In the genomic region with DNA sequence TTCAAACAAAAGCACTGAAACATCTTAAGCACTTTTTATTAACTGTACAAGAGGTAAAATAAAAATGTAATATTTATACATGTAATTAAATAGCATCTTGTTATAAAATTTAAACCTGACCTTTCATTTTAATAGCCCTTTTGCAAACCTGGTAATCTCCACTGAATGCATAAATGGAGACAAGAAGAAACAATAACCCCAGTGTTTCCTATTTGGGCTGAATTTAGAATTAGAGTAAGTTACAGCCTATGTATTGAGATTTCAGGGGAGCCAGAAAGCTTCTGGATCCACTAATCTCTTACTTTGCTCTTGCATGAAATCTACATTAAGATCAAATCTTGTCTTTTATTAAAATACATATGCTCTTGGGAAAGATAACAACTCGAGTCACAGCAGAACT, we compare ENCODE assay signal across 15 cellular contexts.
A peak's percentile ranks its signal among the peaks of the same experiment; 100 is the strongest.
DNase-seq lines count a peak whose midpoint lies in the region; ATAC-seq, FAIRE-seq and TF ChIP-seq lines count a peak whose summit lies in the region.
"Had no signal": no experiment of that assay in that cellular context is flagged by ENCODE, and none has a peak within 500 bp of the region (broad histone marks: within the 10 kb centered on the region; RNA-seq: fewer than 3 reads in every experiment).

No MANE protein-coding gene starts in this region.

- no peaks in the 10 kb centered on the region for H4K20me1 ChIP-seq in IMR-90 (ENCODE audit: insufficient read depth, low read length)

- H3K4me1 Mint-ChIP-seq in chondrocyte (ENCODE audit: low read depth) (peaks cover 12% of the 10 kb centered on the region), nephron (peaks cover 7% of the 10 kb centered on the region)

- no peak for TF ChIP-seq EP300 in A549 (IDR thresholded peaks at IDR 0.05)

- H3K27ac Mint-ChIP-seq in chondrocyte (ENCODE audit: unreplicated experiment) (peak overlapping the region; percentile 46), nephron (peak overlapping the region; percentile 47 to 70 (median 56))

- TF ChIP-seq POLR2A in A549 (IDR thresholded peaks at IDR 0.05; ENCODE audit: low read length): no peak
- TF ChIP-seq POLR2A in IMR-90 (IDR thresholded peaks at IDR 0.05; ENCODE audit: low read depth, low read length): no peak
- no peak for TF ChIP-seq POLR2A in Peyer's patch (IDR thresholded peaks at IDR 0.05)

- H3K27ac ChIP-seq in A549 (peak overlapping the region; percentile 76), IMR-90 (ENCODE audit: insufficient read depth, low read length) (no peak overlapping the region), Peyer's patch (no peak overlapping the region)

- H3K27me3 Mint-ChIP-seq in chondrocyte (ENCODE audit: low read depth): no peaks in the 10 kb centered on the region
- no peaks in the 10 kb centered on the region for H3K27me3 Mint-ChIP-seq in nephron (ENCODE audit: low read depth)

- H3K4me3 ChIP-seq in A549: no peak overlapping the region
- no peak overlapping the region for H3K4me3 ChIP-seq in IMR-90 (ENCODE audit: insufficient read depth, low read depth, low read length)
- no peak overlapping the region for H3K4me3 ChIP-seq in Peyer's patch

- H3K4me1 ChIP-seq in A549 (peaks cover 12% of the 10 kb centered on the region; the same call in 2 of the 3 replicates), IMR-90 (ENCODE audit: control insufficient read depth, insufficient read depth, low read length) (peaks cover 2% of the 10 kb centered on the region; the same call in 1 of the 2 replicates), Peyer's patch (no peaks in the 10 kb centered on the region)

- no peak for TF ChIP-seq RAD21 in A549 (conservative IDR thresholded peaks at IDR 0.05 in 1 of 2, IDR thresholded peaks at IDR 0.05 in 1 of 2)
- no peak for TF ChIP-seq RAD21 in IMR-90 (IDR thresholded peaks at IDR 0.05; ENCODE audit: low read length)

- H2AFZ ChIP-seq in IMR-90 (replicated peaks; ENCODE audit: low read length, poor library complexity): no peak overlapping the region

- H3K9me3 Mint-ChIP-seq in chondrocyte (ENCODE audit: low read depth): no peaks in the 10 kb centered on the region
- H3K9me3 Mint-ChIP-seq in nephron: no peaks in the 10 kb centered on the region

- H3K4ac ChIP-seq in IMR-90 (ENCODE audit: low read depth, low read length): no peak overlapping the region

- CTCF ChIA-PET in A549 (lab: Yijun Ruan, JAX) (no interaction called here), IMR-90 (lab: Yijun Ruan, JAX) (no interaction called here)

- no peaks in the 10 kb centered on the region for H3K9me1 ChIP-seq in IMR-90 (ENCODE audit: insufficient read depth, low read length)

- H2BK20ac ChIP-seq in IMR-90 (ENCODE audit: low read depth, low read length): no peak overlapping the region

- H3K36me3 Mint-ChIP-seq in chondrocyte (ENCODE audit: low read depth) (no peaks in the 10 kb centered on the region), nephron (ENCODE audit: low read depth) (no peaks in the 10 kb centered on the region)

- no peak overlapping the region for H3K18ac ChIP-seq in IMR-90 (ENCODE audit: low read depth, low read length)

- no peak overlapping the region for H3K14ac ChIP-seq in IMR-90 (replicated peaks; ENCODE audit: low read depth, low read length)

- no peak overlapping the region for H2BK120ac ChIP-seq in IMR-90 (ENCODE audit: low read depth, low read length)

- dilution Hi-C loops in IMR-90 (cut with HindIII; ENCODE audit: low sequenced_read_pairs, unreplicated experiment): no loop called here

- no peak overlapping the region for H4K91ac ChIP-seq in IMR-90 (ENCODE audit: insufficient read depth, low read depth, low read length)

- no TSS peak for BruUV-seq in IMR-90 (replicated peaks; lab: Mats Ljungman, UMichigan)

- no peak for FAIRE-seq in A549 (lab: Jason Lieb, UNC)
- FAIRE-seq: GM19239, HTR-8/SVneo had no signal

- ATAC-seq in A549: no peak
- ATAC-seq in IMR-90 (ENCODE audit: low read depth): no peak

- in situ Hi-C loops in IMR-90 (cut with MboI; ENCODE audit: low sequenced_read_pairs): no loop called here

- H3K36me3 ChIP-seq in IMR-90 (ENCODE audit: control insufficient read depth, insufficient read depth, low read length): no peaks in the 10 kb centered on the region
- H3K36me3 ChIP-seq in Peyer's patch: no peaks in the 10 kb centered on the region

- H2AK5ac ChIP-seq in IMR-90 (ENCODE audit: low read depth, low read length): no peak overlapping the region

- no peaks in the 10 kb centered on the region for H3K79me1 ChIP-seq in IMR-90 (ENCODE audit: low read depth in 1 of 2, low read length in 2 of 2)

- H2BK5ac ChIP-seq in IMR-90 (ENCODE audit: low read depth, low read length, poor library complexity, severe bottlenecking): no peak overlapping the region

- H3K9me3 ChIP-seq in A549: no peaks in the 10 kb centered on the region
- H3K9me3 ChIP-seq in IMR-90 (ENCODE audit: control insufficient read depth, insufficient read depth, low read length): no peaks in the 10 kb centered on the region
- H3K9me3 ChIP-seq in Peyer's patch: no peaks in the 10 kb centered on the region

- H3K4me3 Mint-ChIP-seq in chondrocyte (ENCODE audit: unreplicated experiment): no peak overlapping the region
- no peak overlapping the region for H3K4me3 Mint-ChIP-seq in nephron

- H4K5ac ChIP-seq in IMR-90 (ENCODE audit: low read depth, low read length): no peak overlapping the region

- TF ChIP-seq CTCF in A549 (IDR thresholded peaks at IDR 0.05) (no peak), IMR-90 (conservative IDR thresholded peaks at IDR 0.05; ENCODE audit: low read depth, low read length) (no peak), chondrocyte (IDR thresholded peaks at IDR 0.05) (no peak), nephron (IDR thresholded peaks at IDR 0.05; ENCODE audit: unreplicated experiment in 3 of 3) (no peak), Peyer's patch (IDR thresholded peaks at IDR 0.05) (no peak)

- H2AK9ac ChIP-seq in IMR-90 (replicated peaks; ENCODE audit: low read depth, low read length, poor library complexity): no peak overlapping the region

- H3K9ac ChIP-seq in IMR-90 (ENCODE audit: low read depth, low read length): no peak overlapping the region

- peak overlapping the region; percentile 55 for H3K4me2 ChIP-seq in A549
- H3K4me2 ChIP-seq in IMR-90 (ENCODE audit: low read depth, low read length): peak overlapping the region; percentile 4; the same call in 1 of the 2 replicates

- H3K27me3 ChIP-seq in IMR-90 (ENCODE audit: control insufficient read depth, insufficient read depth, low read length) (no peaks in the 10 kb centered on the region), Peyer's patch (no peaks in the 10 kb centered on the region)

- WGBS in A549 (ENCODE audit: missing lambda C conversion rate): 25% methylated on average over 1 of the region's 1 CpG
- no CpG with 5 or more reads among the region's 1 CpG for WGBS in IMR-90 (ENCODE audit: extremely low coverage in 2 of 2, insufficient read length in 1 of 2), 2 experiments

- POLR2A ChIA-PET in A549 (lab: Yijun Ruan, JAX) (no interaction called here), IMR-90 (lab: Charles Lee; ENCODE audit: unreplicated experiment) (interaction anchor here (0.6 kb wide), 1 partner anchor 692 kb away, joined by 3 read pairs; no protein-coding TSS in a partner anchor)

- H2BK15ac ChIP-seq in IMR-90 (ENCODE audit: low read depth, low read length): no peak overlapping the region

- no peak for DNase-seq in A549 (ENCODE audit: low read depth in 1 of 2, low spot score in 1 of 2)
- no peak for DNase-seq in IMR-90
- no peak for DNase-seq in chondrocyte (ENCODE audit: low spot score)
- no peak for DNase-seq in Peyer's patch
- DNase-seq in GM03348 (ENCODE audit: low spot score): no peak
- no peak for DNase-seq in NCI-H82 (lab: John Stamatoyannopoulos, UW)
- DNase-seq in NCI-H1930 (lab: John Stamatoyannopoulos, UW): no peak
- DNase-seq: C1 segment of cervical spinal cord, H7, NCI-H187, NCI-H526 treated with DMSO at 0.1 percent for 48 hours, RPMI8226 had no signal

- intact Hi-C loops in IMR-90 (cut with micrococcal nuclease): no loop called here

- no peak overlapping the region for H3K56ac ChIP-seq in IMR-90 (ENCODE audit: extremely low read depth, insufficient read depth, low read length)

- no peak overlapping the region for H3K23ac ChIP-seq in IMR-90 (ENCODE audit: low read depth, low read length)

- no peak overlapping the region for H4K8ac ChIP-seq in IMR-90 (ENCODE audit: low read depth in 2 of 2, low read length in 2 of 2)

TF ChIP-seq in A549, 52 proteins besides CTCF, POLR2A, EP300 and RAD21:
- TF ChIP-seq KDM5A (IDR thresholded peaks at IDR 0.05) (no peak), NR3C1 (IDR thresholded peaks at IDR 0.05) (no peak), CHD2 (IDR thresholded peaks at IDR 0.05; ENCODE audit: low read length, partially characterized antibody) (no peak), MAFK (IDR thresholded peaks at IDR 0.05; ENCODE audit: partially characterized antibody) (no peak), NFE2L2 (conservative IDR thresholded peaks at IDR 0.05; ENCODE audit: low read length) (no peak)

TF ChIP-seq in IMR-90, 13 proteins besides CTCF, POLR2A, EP300 and RAD21 (continues in another document):
- TF ChIP-seq MAFK (IDR thresholded peaks at IDR 0.05; ENCODE audit: low read depth, low read length) (no peak), BHLHE40 (IDR thresholded peaks at IDR 0.05; ENCODE audit: low read depth, low read length) (no peak), RCOR1 (IDR thresholded peaks at IDR 0.05; ENCODE audit: insufficient replicate concordance, low read length) (no peak), MAZ (IDR thresholded peaks at IDR 0.05; ENCODE audit: borderline replicate concordance, low read depth, low read length) (no peak), CEBPB (IDR thresholded peaks at IDR 0.05; ENCODE audit: low read depth, low read length) (no peak), FOS (IDR thresholded peaks at IDR 0.05; ENCODE audit: low read depth, low read length) (no peak), MXI1 (IDR thresholded peaks at IDR 0.05; ENCODE audit: borderline replicate concordance, low read depth, low read length) (no peak)
- TF ChIP-seq, protein P1, sequence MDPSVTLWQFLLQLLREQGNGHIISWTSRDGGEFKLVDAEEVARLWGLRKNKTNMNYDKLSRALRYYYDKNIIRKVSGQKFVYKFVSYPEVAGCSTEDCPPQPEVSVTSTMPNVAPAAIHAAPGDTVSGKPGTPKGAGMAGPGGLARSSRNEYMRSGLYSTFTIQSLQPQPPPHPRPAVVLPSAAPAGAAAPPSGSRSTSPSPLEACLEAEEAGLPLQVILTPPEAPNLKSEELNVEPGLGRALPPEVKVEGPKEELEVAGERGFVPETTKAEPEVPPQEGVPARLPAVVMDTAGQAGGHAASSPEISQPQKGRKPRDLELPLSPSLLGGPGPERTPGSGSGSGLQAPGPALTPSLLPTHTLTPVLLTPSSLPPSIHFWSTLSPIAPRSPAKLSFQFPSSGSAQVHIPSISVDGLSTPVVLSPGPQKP (IDR thresholded peaks at IDR 0.05; ENCODE audit: borderline replicate concordance, low read depth, low read length): no peak
- TF ChIP-seq, protein P2, sequence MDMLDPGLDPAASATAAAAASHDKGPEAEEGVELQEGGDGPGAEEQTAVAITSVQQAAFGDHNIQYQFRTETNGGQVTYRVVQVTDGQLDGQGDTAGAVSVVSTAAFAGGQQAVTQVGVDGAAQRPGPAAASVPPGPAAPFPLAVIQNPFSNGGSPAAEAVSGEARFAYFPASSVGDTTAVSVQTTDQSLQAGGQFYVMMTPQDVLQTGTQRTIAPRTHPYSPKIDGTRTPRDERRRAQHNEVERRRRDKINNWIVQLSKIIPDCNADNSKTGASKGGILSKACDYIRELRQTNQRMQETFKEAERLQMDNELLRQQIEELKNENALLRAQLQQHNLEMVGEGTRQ (IDR thresholded peaks at IDR 0.05; ENCODE audit: low read depth, low read length): no peak

Comparison
In these comparisons a context has a peak if more than half of its experiments do, and no peak if none do; other contexts are left out.
1. H3K27ac ChIP-seq: peak in A549 (2 of 2); none in IMR-90 (single experiment) and Peyer's patch (0 of 4).